ENCODE assay signal across 1 cellular context in genomic region chr6:100808638-100809275, GRCh38.
TF ChIP-seq lines count a peak whose summit lies in the region.

No MANE protein-coding gene starts in this region.

TF ChIP-seq in SK-N-SH treated with all-trans-retinoic acid at 6 μM for 48 hours, 23 proteins besides CTCF, POLR2A, EP300 and RAD21 (continued from another document):
- TF ChIP-seq POU6F1 (CRISPR knock-in tag; IDR thresholded peaks at IDR 0.05; ENCODE audit: borderline replicate concordance, low read depth) (no peak), RARB (CRISPR knock-in tag; IDR thresholded peaks at IDR 0.05) (no peak), ARNTL (CRISPR knock-in tag; IDR thresholded peaks at IDR 0.05; ENCODE audit: borderline replicate concordance, low read depth) (no peak), ISL1 (CRISPR knock-in tag; IDR thresholded peaks at IDR 0.05) (no peak), ESRRG (CRISPR knock-in tag; IDR thresholded peaks at IDR 0.05) (no peak), OSR1 (CRISPR knock-in tag; IDR thresholded peaks at IDR 0.05) (no peak), PPARA (CRISPR knock-in tag; IDR thresholded peaks at IDR 0.05; ENCODE audit: borderline replicate concordance) (no peak), ZFP30 (CRISPR knock-in tag; IDR thresholded peaks at IDR 0.05) (no peak), ZNF70 (CRISPR knock-in tag; IDR thresholded peaks at IDR 0.05) (no peak), ZNF565 (CRISPR knock-in tag; conservative IDR thresholded peaks at IDR 0.05; ENCODE audit: low read depth) (no peak), TCF4 (CRISPR knock-in tag; IDR thresholded peaks at IDR 0.05; ENCODE audit: borderline replicate concordance) (no peak)
- TF ChIP-seq, protein P1, sequence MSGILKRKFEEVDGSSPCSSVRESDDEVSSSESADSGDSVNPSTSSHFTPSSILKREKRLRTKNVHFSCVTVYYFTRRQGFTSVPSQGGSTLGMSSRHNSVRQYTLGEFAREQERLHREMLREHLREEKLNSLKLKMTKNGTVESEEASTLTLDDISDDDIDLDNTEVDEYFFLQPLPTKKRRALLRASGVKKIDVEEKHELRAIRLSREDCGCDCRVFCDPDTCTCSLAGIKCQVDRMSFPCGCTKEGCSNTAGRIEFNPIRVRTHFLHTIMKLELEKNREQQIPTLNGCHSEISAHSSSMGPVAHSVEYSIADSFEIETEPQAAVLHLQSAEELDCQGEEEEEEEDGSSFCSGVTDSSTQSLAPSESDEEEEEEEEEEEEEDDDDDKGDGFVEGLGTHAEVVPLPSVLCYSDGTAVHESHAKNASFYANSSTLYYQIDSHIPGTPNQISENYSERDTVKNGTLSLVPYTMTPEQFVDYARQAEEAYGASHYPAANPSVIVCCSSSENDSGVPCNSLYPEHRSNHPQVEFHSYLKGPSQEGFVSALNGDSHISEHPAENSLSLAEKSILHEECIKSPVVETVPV (CRISPR knock-in tag; IDR thresholded peaks at IDR 0.05), result no peak
